15 cellular contexts compared by ENCODE assay signal in genomic region chr15:65423977-65424679, GRCh38. TPM values are rescaled to one million over a fixed set of nuclear protein-coding genes. Genes with fewer than 3 reads are reported as not detected.
A peak's percentile ranks its signal among the peaks of the same experiment; 100 is the strongest.
DNase-seq lines count a peak whose midpoint lies in the region; ATAC-seq and TF ChIP-seq lines count a peak whose summit lies in the region.
"Had no signal": no experiment of that assay in that cellular context is flagged by ENCODE, and none has a peak within 500 bp of the region (broad histone marks: within the 10 kb centered on the region; RNA-seq: fewer than 3 reads in every experiment).

No MANE protein-coding gene starts in this region.

- H3K9me2 ChIP-seq in PC-3 (replicated peaks; ENCODE audit: low read length): no peaks in the 10 kb centered on the region

- H3K9me3 Mint-ChIP-seq in activated naive CD4-positive, alpha-beta T cell treated with anti-CD3 and anti-CD28 coated beads, Interleukin-2, amount 10 ng/mL, durations not matched to agents 7 days and 5 days: no peaks in the 10 kb centered on the region
- H3K9me3 Mint-ChIP-seq: activated naive CD4-positive, alpha-beta T cell treated with anti-CD3 and anti-CD28 coated beads for 36 hours had no signal

- no peaks in the 10 kb centered on the region for H4K20me1 ChIP-seq in PC-3 (ENCODE audit: low read length)
- H4K20me1 ChIP-seq in fibroblast of lung (ENCODE audit: control insufficient read depth, extremely low read depth, insufficient read depth, low read length): no peaks in the 10 kb centered on the region

- H3K27ac ChIP-seq in PC-3 (ENCODE audit: low read length) (no peak overlapping the region), fibroblast of lung (ENCODE audit: insufficient read depth, low read length) (no peak overlapping the region)
- H3K27ac ChIP-seq: left lung, right atrium auricular region had no signal

- intact Hi-C loops in PC-3 (cut with micrococcal nuclease): no loop called here
- intact Hi-C loops in cardiac septum (cut with DNase I): no loop called here

- POLR2A ChIA-PET in PC-3 (lab: Charles Lee; ENCODE audit: unreplicated experiment): no interaction called here

- CTCF ChIA-PET in activated naive CD4-positive, alpha-beta T cell treated with anti-CD3 and anti-CD28 coated beads, Interleukin-2, amount 10 ng/mL, durations not matched to agents 7 days and 5 days (lab: Charles Lee): no interaction called here
- CTCF ChIA-PET in PC-3 (lab: Charles Lee): no interaction called here

- DNase-seq in activated naive CD4-positive, alpha-beta T cell treated with anti-CD3 and anti-CD28 coated beads, Interleukin-2, amount 10 ng/mL, durations not matched to agents 7 days and 5 days: no peak
- no peak for DNase-seq in activated naive CD4-positive, alpha-beta T cell treated with anti-CD3 and anti-CD28 coated beads, Interleukin-2, amount 50 U/mL, for 16 hours
- DNase-seq in PC-3 (peak; percentile 52), fibroblast of lung (ENCODE audit: low read depth in 2 of 2) (peak; percentile 12 to 67), cardiac septum (ENCODE audit: low spot score) (no peak)
- DNase-seq in stimulated activated naive CD8-positive, alpha-beta T cell treated with anti-CD3 and anti-CD28 coated beads, Interleukin-15, Interleukin-2, amounts not matched to agents 100 U/mL and 50 U/mL, for 24 hours: no peak
- DNase-seq: activated naive CD4-positive, alpha-beta T cell treated with anti-CD3 and anti-CD28 coated beads for 36 hours; H7; left lung; NCI-H446 treated with DMSO at 0.1 percent for 48 hours; T-helper 9 cell had no signal

- no peaks in the 10 kb centered on the region for H3K27me3 ChIP-seq in PC-3 (ENCODE audit: low read length)
- H3K27me3 ChIP-seq in fibroblast of lung (ENCODE audit: control insufficient read depth, insufficient read depth, low read length): peaks cover 5% of the 10 kb centered on the region
- H3K27me3 ChIP-seq: right atrium auricular region had no signal

- H3F3A ChIP-seq in PC-3 (ENCODE audit: low read length, unreplicated experiment): no peaks in the 10 kb centered on the region

- peak; percentile 40 for ATAC-seq in PC-3
- ATAC-seq in stimulated activated naive CD8-positive, alpha-beta T cell treated with anti-CD3 and anti-CD28 coated beads, Interleukin-15, Interleukin-2, amounts not matched to agents 100 U/mL and 50 U/mL, for 24 hours: peak; percentile 19
- no peak for ATAC-seq in HG02610 (IDR thresholded peaks at IDR 0.05; ENCODE audit: unreplicated experiment)
- no peak for ATAC-seq in GM19397 (IDR thresholded peaks at IDR 0.05; ENCODE audit: unreplicated experiment)
- ATAC-seq: left lung had no signal

- no peaks in the 10 kb centered on the region for H3K9me3 ChIP-seq in PC-3 (ENCODE audit: low read length)
- no peaks in the 10 kb centered on the region for H3K9me3 ChIP-seq in fibroblast of lung (ENCODE audit: control insufficient read depth, insufficient read depth, low read depth, low read length)
- H3K9me3 ChIP-seq: left lung, right atrium auricular region had no signal

- H3K4me1 ChIP-seq in PC-3 (ENCODE audit: insufficient read depth, low read length) (peaks cover 18% of the 10 kb centered on the region), fibroblast of lung (ENCODE audit: control insufficient read depth, extremely low read depth, insufficient read depth, low read length) (peaks cover 3% of the 10 kb centered on the region)

- H3K36me3 Mint-ChIP-seq in activated naive CD4-positive, alpha-beta T cell treated with anti-CD3 and anti-CD28 coated beads, Interleukin-2, amount 10 ng/mL, durations not matched to agents 7 days and 5 days: peaks cover 3% of the 10 kb centered on the region

- H3K4me2 ChIP-seq in PC-3 (ENCODE audit: low read length): no peak overlapping the region
- H3K4me2 ChIP-seq in fibroblast of lung (ENCODE audit: extremely low read depth, insufficient read depth, low read length): no peak overlapping the region

- no TSS peak for BruUV-seq in PC-3 (replicated peaks; lab: Mats Ljungman, UMichigan)

- H3K79me2 ChIP-seq in PC-3 (ENCODE audit: low read length) (no peaks in the 10 kb centered on the region), fibroblast of lung (ENCODE audit: control insufficient read depth, insufficient read depth, low read length) (no peaks in the 10 kb centered on the region)

- H3K27me3 Mint-ChIP-seq in activated naive CD4-positive, alpha-beta T cell treated with anti-CD3 and anti-CD28 coated beads, Interleukin-2, amount 10 ng/mL, durations not matched to agents 7 days and 5 days: peaks cover 77% of the 10 kb centered on the region

- no peak overlapping the region for H3K27ac Mint-ChIP-seq in activated naive CD4-positive, alpha-beta T cell treated with anti-CD3 and anti-CD28 coated beads, Interleukin-2, amount 10 ng/mL, durations not matched to agents 7 days and 5 days
- H3K27ac Mint-ChIP-seq: activated naive CD4-positive, alpha-beta T cell treated with anti-CD3 and anti-CD28 coated beads for 36 hours had no signal

- TF ChIP-seq CTCF in PC-3 (conservative IDR thresholded peaks at IDR 0.05; ENCODE audit: low read depth, low read length) (no peak), fibroblast of lung (conservative IDR thresholded peaks at IDR 0.05 in 1 of 2, IDR thresholded peaks at IDR 0.05 in 1 of 2; ENCODE audit: low read depth in 1 of 2, low read length in 2 of 2) (no peak)

- peaks cover 12% of the 10 kb centered on the region for H3K4me1 Mint-ChIP-seq in activated naive CD4-positive, alpha-beta T cell treated with anti-CD3 and anti-CD28 coated beads, Interleukin-2, amount 10 ng/mL, durations not matched to agents 7 days and 5 days

- H3K4me3 ChIP-seq in PC-3 (ENCODE audit: low read length) (no peak overlapping the region), fibroblast of lung (replicated peaks in 1 of 4; ENCODE audit: control extremely low read depth in 1 of 4, insufficient read depth in 1 of 4, low read depth in 3 of 4, low read length in 4 of 4) (no peak overlapping the region)
- H3K4me3 ChIP-seq: left lung had no signal

- H3K36me3 ChIP-seq in PC-3 (ENCODE audit: low read depth, low read length) (no peaks in the 10 kb centered on the region), fibroblast of lung (ENCODE audit: control insufficient read depth, insufficient read depth, low read length) (no peaks in the 10 kb centered on the region)
- H3K36me3 ChIP-seq: left lung, right atrium auricular region had no signal

- H2AFZ ChIP-seq in PC-3 (ENCODE audit: low read length): no peak overlapping the region
- no peak overlapping the region for H2AFZ ChIP-seq in fibroblast of lung (ENCODE audit: low read length)

- no peak overlapping the region for H3K9ac ChIP-seq in PC-3 (ENCODE audit: low read length)
- H3K9ac ChIP-seq in fibroblast of lung (ENCODE audit: insufficient read depth, low read length): no peak overlapping the region

- peak overlapping the region; percentile 2 for H3K4me3 Mint-ChIP-seq in activated naive CD4-positive, alpha-beta T cell treated with anti-CD3 and anti-CD28 coated beads, Interleukin-2, amount 10 ng/mL, durations not matched to agents 7 days and 5 days

RNA-seq across cellular contexts. Expression of gene IGDCC4, which starts 1.4 kb away (rescaled TPM):
- total RNA-seq in PC-3 (2014; rRNA removed) (0.98 and 1.6 TPM in 2 replicates), fibroblast of lung (2.8 and 5.6 TPM in 2 replicates), cardiac septum (0.92 TPM)
- polyA plus RNA-seq in fibroblast of lung: 0.93 and 0.94 TPM in 2 replicates
- 0.69 and 0.78 TPM in 2 replicates for polyA plus RNA-seq in fibroblast of lung (2012)
- polyA minus RNA-seq in fibroblast of lung (ENCODE audit: low replicate concordance): 0.74 and 2.5 TPM in 2 replicates

RNA-seq across cellular contexts. Expression of gene IGDCC3, which starts 46.3 kb away (rescaled TPM):
- total RNA-seq in PC-3 (2014; rRNA removed) (not detected in 2 replicates), fibroblast of lung (not detected in 2 replicates), cardiac septum (not detected)
- polyA plus RNA-seq in fibroblast of lung: 0.15 TPM in 1 of 2 replicates, not detected in the other
- 0.19 TPM in 1 of 2 replicates, not detected in the other for polyA plus RNA-seq in fibroblast of lung (2012)
- not detected in 2 replicates for polyA minus RNA-seq in fibroblast of lung (ENCODE audit: low replicate concordance)
- total RNA-seq: activated naive CD4-positive, alpha-beta T cell treated with anti-CD3 and anti-CD28 coated beads for 36 hours; epithelial cell of proximal tubule; right atrium auricular region had no signal

Comparison
In these comparisons a context has a peak if more than half of its experiments do, and no peak if none do; other contexts are left out.
1. DNase-seq: peak in PC-3 (single experiment) and fibroblast of lung (2 of 2); none in activated naive CD4-positive, alpha-beta T cell treated with anti-CD3 and anti-CD28 coated beads, Interleukin-2, amount 10 ng/mL, durations not matched to agents 7 days and 5 days (single experiment), activated naive CD4-positive, alpha-beta T cell treated with anti-CD3 and anti-CD28 coated beads, Interleukin-2, amount 50 U/mL, for 16 hours (single experiment), stimulated activated naive CD8-positive, alpha-beta T cell treated with anti-CD3 and anti-CD28 coated beads, Interleukin-15, Interleukin-2, amounts not matched to agents 100 U/mL and 50 U/mL, for 24 hours (single experiment) and cardiac septum (single experiment).
2. ATAC-seq: peak in PC-3 (single experiment) and stimulated activated naive CD8-positive, alpha-beta T cell treated with anti-CD3 and anti-CD28 coated beads, Interleukin-15, Interleukin-2, amounts not matched to agents 100 U/mL and 50 U/mL, for 24 hours (single experiment); none in HG02610 (single experiment) and GM19397 (single experiment).